1 cellular context compared by ENCODE assay signal in the genomic region with DNA sequence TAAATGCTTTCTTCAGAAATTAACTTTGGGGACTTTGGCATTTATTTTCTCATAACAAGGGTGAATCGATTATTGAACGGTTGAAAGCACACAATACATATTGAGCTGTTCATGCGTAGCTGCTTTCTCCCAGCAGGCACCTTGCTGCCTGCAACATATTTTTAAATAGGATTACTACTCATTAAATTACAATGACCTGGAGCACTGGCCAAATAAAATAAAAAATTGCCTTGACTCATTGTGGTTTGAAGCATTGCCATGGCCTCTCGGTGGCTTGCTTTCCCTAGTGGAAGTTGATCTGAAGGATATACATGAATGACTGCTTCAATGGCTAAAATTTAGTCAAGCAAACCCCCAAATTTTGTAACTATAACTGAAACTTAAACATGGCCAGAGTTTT.
TF ChIP-seq lines count a peak whose summit lies in the region.

No MANE protein-coding gene starts in this region.

TF ChIP-seq in IMR-90, 13 proteins besides CTCF, POLR2A, EP300 and RAD21:
- TF ChIP-seq CHD1 (IDR thresholded peaks at IDR 0.05; ENCODE audit: low read depth, low read length) (no peak), MXI1 (IDR thresholded peaks at IDR 0.05; ENCODE audit: borderline replicate concordance, low read depth, low read length) (no peak), SMC3 (IDR thresholded peaks at IDR 0.05; ENCODE audit: low read depth, low read length) (no peak), RFX5 (IDR thresholded peaks at IDR 0.05; ENCODE audit: low read depth, low read length) (no peak), MAZ (IDR thresholded peaks at IDR 0.05; ENCODE audit: borderline replicate concordance, low read depth, low read length) (no peak), NFE2L2 (IDR thresholded peaks at IDR 0.05; ENCODE audit: low read depth, low read length) (no peak), FOS (IDR thresholded peaks at IDR 0.05; ENCODE audit: low read depth, low read length) (no peak), CEBPB (IDR thresholded peaks at IDR 0.05; ENCODE audit: low read depth, low read length) (no peak), BHLHE40 (IDR thresholded peaks at IDR 0.05; ENCODE audit: low read depth, low read length) (no peak), MAFK (IDR thresholded peaks at IDR 0.05; ENCODE audit: low read depth, low read length) (no peak)
- TF ChIP-seq, protein P1, sequence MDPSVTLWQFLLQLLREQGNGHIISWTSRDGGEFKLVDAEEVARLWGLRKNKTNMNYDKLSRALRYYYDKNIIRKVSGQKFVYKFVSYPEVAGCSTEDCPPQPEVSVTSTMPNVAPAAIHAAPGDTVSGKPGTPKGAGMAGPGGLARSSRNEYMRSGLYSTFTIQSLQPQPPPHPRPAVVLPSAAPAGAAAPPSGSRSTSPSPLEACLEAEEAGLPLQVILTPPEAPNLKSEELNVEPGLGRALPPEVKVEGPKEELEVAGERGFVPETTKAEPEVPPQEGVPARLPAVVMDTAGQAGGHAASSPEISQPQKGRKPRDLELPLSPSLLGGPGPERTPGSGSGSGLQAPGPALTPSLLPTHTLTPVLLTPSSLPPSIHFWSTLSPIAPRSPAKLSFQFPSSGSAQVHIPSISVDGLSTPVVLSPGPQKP (IDR thresholded peaks at IDR 0.05; ENCODE audit: borderline replicate concordance, low read depth, low read length), result no peak
- TF ChIP-seq, protein P2, sequence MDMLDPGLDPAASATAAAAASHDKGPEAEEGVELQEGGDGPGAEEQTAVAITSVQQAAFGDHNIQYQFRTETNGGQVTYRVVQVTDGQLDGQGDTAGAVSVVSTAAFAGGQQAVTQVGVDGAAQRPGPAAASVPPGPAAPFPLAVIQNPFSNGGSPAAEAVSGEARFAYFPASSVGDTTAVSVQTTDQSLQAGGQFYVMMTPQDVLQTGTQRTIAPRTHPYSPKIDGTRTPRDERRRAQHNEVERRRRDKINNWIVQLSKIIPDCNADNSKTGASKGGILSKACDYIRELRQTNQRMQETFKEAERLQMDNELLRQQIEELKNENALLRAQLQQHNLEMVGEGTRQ (IDR thresholded peaks at IDR 0.05; ENCODE audit: low read depth, low read length), result no peak
